ENCODE assay signal across 14 cellular contexts in the genomic region with DNA sequence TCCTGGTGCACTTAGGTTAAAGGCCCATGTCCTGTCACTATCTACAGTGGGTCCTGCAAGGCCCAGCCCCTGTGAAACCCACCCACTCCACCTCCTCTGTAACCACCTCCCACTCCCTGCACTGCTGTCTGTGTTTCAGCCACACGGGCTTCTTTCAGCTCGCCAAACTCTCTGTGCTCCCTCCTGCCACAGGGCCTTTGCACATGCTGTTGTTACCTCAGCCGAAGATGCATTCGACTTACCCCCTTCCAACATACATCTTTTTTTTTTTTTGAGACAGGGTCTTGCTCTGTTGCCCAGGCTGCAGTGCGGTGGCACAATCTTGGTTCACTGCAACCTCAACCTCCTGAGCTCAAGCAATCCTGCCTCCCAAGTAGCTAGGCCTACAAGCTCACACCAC.
DNase-seq lines count a peak whose midpoint lies in the region; ATAC-seq, FAIRE-seq and TF ChIP-seq lines count a peak whose summit lies in the region.
"Had no signal": no experiment of that assay in that cellular context is flagged by ENCODE, and none has a peak within 500 bp of the region (broad histone marks: within the 10 kb centered on the region; RNA-seq: fewer than 3 reads in every experiment).

No MANE protein-coding gene starts in this region.

- peak overlapping the region; percentile 45 for H3K27ac Mint-ChIP-seq in stimulated activated naive CD8-positive, alpha-beta T cell treated with anti-CD3 and anti-CD28 coated beads, Interleukin-15, Interleukin-2, amounts not matched to agents 100 ng/mL and 50 ng/mL, for 24 hours
- no peak overlapping the region for H3K27ac Mint-ChIP-seq in stimulated activated naive CD8-positive, alpha-beta T cell treated with anti-CD3 and anti-CD28 coated beads, Interleukin-15, amount 100 ng/mL, for 72 hours
- H3K27ac Mint-ChIP-seq in astrocyte (ENCODE audit: unreplicated experiment) (peak overlapping the region; percentile 62), neural progenitor cell (peak overlapping the region; percentile 42)
- H3K27ac Mint-ChIP-seq: CD4-positive, CD25-positive, alpha-beta regulatory T cell had no signal

- H3K36me3 Mint-ChIP-seq in stimulated activated naive CD8-positive, alpha-beta T cell treated with anti-CD3 and anti-CD28 coated beads, Interleukin-15, Interleukin-2, amounts not matched to agents 100 ng/mL and 50 ng/mL, for 24 hours (ENCODE audit: low read depth) = no peaks in the 10 kb centered on the region
- no peaks in the 10 kb centered on the region for H3K36me3 Mint-ChIP-seq in astrocyte (ENCODE audit: low read depth, unreplicated experiment)
- no peaks in the 10 kb centered on the region for H3K36me3 Mint-ChIP-seq in neural progenitor cell
- H3K36me3 Mint-ChIP-seq: CD4-positive, CD25-positive, alpha-beta regulatory T cell had no signal

- peaks cover 2% of the 10 kb centered on the region for H3K27me3 ChIP-seq in astrocyte (ENCODE audit: insufficient read depth, low read length)
- H3K27me3 ChIP-seq in neural progenitor cell = no peaks in the 10 kb centered on the region
- H3K27me3 ChIP-seq: BLaER1 treated with 17β-estradiol and CSF1 and Interleukin-3, amounts not matched to agents 10 nM and 100 nM had no signal

- H3K4me1 ChIP-seq in astrocyte (ENCODE audit: insufficient read depth, low read length) (peaks cover 3% of the 10 kb centered on the region), neural progenitor cell (no peaks in the 10 kb centered on the region)

- no peak overlapping the region for H3K4me3 Mint-ChIP-seq in stimulated activated naive CD8-positive, alpha-beta T cell treated with anti-CD3 and anti-CD28 coated beads, Interleukin-15, Interleukin-2, amounts not matched to agents 100 ng/mL and 50 ng/mL, for 24 hours
- no peak overlapping the region for H3K4me3 Mint-ChIP-seq in stimulated activated naive CD8-positive, alpha-beta T cell treated with anti-CD3 and anti-CD28 coated beads, Interleukin-15, amount 100 ng/mL, for 72 hours
- H3K4me3 Mint-ChIP-seq in astrocyte (ENCODE audit: unreplicated experiment) (no peak overlapping the region), neural progenitor cell (peak overlapping the region; percentile 63)
- H3K4me3 Mint-ChIP-seq: CD4-positive, CD25-positive, alpha-beta regulatory T cell had no signal

- H3K36me3 ChIP-seq in astrocyte (ENCODE audit: insufficient read depth, low read length) (no peaks in the 10 kb centered on the region), neural progenitor cell (no peaks in the 10 kb centered on the region)
- H3K36me3 ChIP-seq: BLaER1 treated with 17β-estradiol and CSF1 and Interleukin-3, amounts not matched to agents 10 nM and 100 nM had no signal

- H2AFZ ChIP-seq in astrocyte (ENCODE audit: low read depth, low read length) = no peak overlapping the region
- H2AFZ ChIP-seq in neural progenitor cell (replicated peaks) = no peak overlapping the region

- H3K4me2 ChIP-seq in astrocyte (ENCODE audit: low read length) (no peak overlapping the region), neural progenitor cell (no peak overlapping the region)

- ATAC-seq in stimulated activated naive CD8-positive, alpha-beta T cell treated with anti-CD3 and anti-CD28 coated beads, Interleukin-15, amount 100 ng/mL, for 72 hours = no peak
- ATAC-seq: HCT116 had no signal

- H3F3A ChIP-seq in neural progenitor cell (ENCODE audit: low read depth) = no peaks in the 10 kb centered on the region

- H3K27me3 Mint-ChIP-seq in stimulated activated naive CD8-positive, alpha-beta T cell treated with anti-CD3 and anti-CD28 coated beads, Interleukin-15, Interleukin-2, amounts not matched to agents 100 ng/mL and 50 ng/mL, for 24 hours = peaks cover 18% of the 10 kb centered on the region
- H3K27me3 Mint-ChIP-seq in stimulated activated naive CD8-positive, alpha-beta T cell treated with anti-CD3 and anti-CD28 coated beads, Interleukin-15, amount 100 ng/mL, for 72 hours = peaks cover 50% of the 10 kb centered on the region
- H3K27me3 Mint-ChIP-seq in astrocyte (ENCODE audit: low read depth, unreplicated experiment) (peaks cover 25% of the 10 kb centered on the region), neural progenitor cell (ENCODE audit: insufficient read depth, low read depth) (peaks cover 10% of the 10 kb centered on the region)

- H3K79me2 ChIP-seq in astrocyte (ENCODE audit: insufficient read depth, low read length) = no peaks in the 10 kb centered on the region
- H3K79me2 ChIP-seq in neural progenitor cell (ENCODE audit: low read depth) = no peaks in the 10 kb centered on the region

- no peak for FAIRE-seq in astrocyte (lab: Jason Lieb, UNC)
- FAIRE-seq: GM19239 had no signal

- H4K20me1 ChIP-seq in astrocyte (ENCODE audit: insufficient read depth, low read length) (no peaks in the 10 kb centered on the region), neural progenitor cell (ENCODE audit: low read depth) (no peaks in the 10 kb centered on the region)
- H4K20me1 ChIP-seq: BLaER1 treated with 17β-estradiol and CSF1 and Interleukin-3, amounts not matched to agents 10 nM and 100 nM had no signal

- H3K4me3 ChIP-seq in astrocyte (ENCODE audit: insufficient read depth, low read depth, low read length) (no peak overlapping the region), neural progenitor cell (no peak overlapping the region)
- H3K4me3 ChIP-seq: BLaER1 treated with 17β-estradiol and CSF1 and Interleukin-3, amounts not matched to agents 10 nM and 100 nM had no signal

- TF ChIP-seq CTCF in astrocyte (IDR thresholded peaks at IDR 0.05; ENCODE audit: insufficient read depth, low read depth, low read length) = no peak
- no peak for TF ChIP-seq CTCF in neural progenitor cell (IDR thresholded peaks at IDR 0.05)

- H3K9me3 ChIP-seq in astrocyte (ENCODE audit: insufficient read depth, low read depth, low read length) = no peaks in the 10 kb centered on the region
- H3K9me3 ChIP-seq in neural progenitor cell (ENCODE audit: low read depth) = no peaks in the 10 kb centered on the region

- no peak for DNase-seq in stimulated activated naive CD8-positive, alpha-beta T cell treated with anti-CD3 and anti-CD28 coated beads, Interleukin-15, amount 100 ng/mL, for 72 hours
- DNase-seq in astrocyte (ENCODE audit: low read depth) (no peak), neural progenitor cell (ENCODE audit: low spot score) (no peak), NCI-H1048 (lab: John Stamatoyannopoulos, UW) (no peak), HK-2 (ENCODE audit: unreplicated experiment) (no peak)
- DNase-seq in activated T-cell treated with anti-CD3 and anti-CD28 coated beads, Interleukin-2, amount 50 U/mL, for 48 hours = no peak
- DNase-seq: ACHN; CD4-positive, CD25-positive, alpha-beta regulatory T cell; DMS53; GF-D8 had no signal

- H3K27ac ChIP-seq in astrocyte (ENCODE audit: low read depth, low read length) (no peak overlapping the region), neural progenitor cell (no peak overlapping the region)
- H3K27ac ChIP-seq: BLaER1 treated with 17β-estradiol and CSF1 and Interleukin-3, amounts not matched to agents 10 nM and 100 nM had no signal

- H3K9ac ChIP-seq in astrocyte (ENCODE audit: low read length) = no peak overlapping the region
- H3K9ac ChIP-seq in neural progenitor cell = no peak overlapping the region
- H3K9ac ChIP-seq: BLaER1 treated with 17β-estradiol and CSF1 and Interleukin-3, amounts not matched to agents 10 nM and 100 nM had no signal

- H3K9me3 Mint-ChIP-seq in stimulated activated naive CD8-positive, alpha-beta T cell treated with anti-CD3 and anti-CD28 coated beads, Interleukin-15, Interleukin-2, amounts not matched to agents 100 ng/mL and 50 ng/mL, for 24 hours = no peaks in the 10 kb centered on the region
- H3K9me3 Mint-ChIP-seq in stimulated activated naive CD8-positive, alpha-beta T cell treated with anti-CD3 and anti-CD28 coated beads, Interleukin-15, amount 100 ng/mL, for 72 hours = no peaks in the 10 kb centered on the region
- peaks cover under 1% of the 10 kb centered on the region for H3K9me3 Mint-ChIP-seq in astrocyte (ENCODE audit: unreplicated experiment)
- H3K9me3 Mint-ChIP-seq in neural progenitor cell = no peaks in the 10 kb centered on the region

- H3K4me1 Mint-ChIP-seq in stimulated activated naive CD8-positive, alpha-beta T cell treated with anti-CD3 and anti-CD28 coated beads, Interleukin-15, Interleukin-2, amounts not matched to agents 100 ng/mL and 50 ng/mL, for 24 hours (ENCODE audit: low read depth) = no peaks in the 10 kb centered on the region
- H3K4me1 Mint-ChIP-seq in stimulated activated naive CD8-positive, alpha-beta T cell treated with anti-CD3 and anti-CD28 coated beads, Interleukin-15, amount 100 ng/mL, for 72 hours = no peaks in the 10 kb centered on the region
- H3K4me1 Mint-ChIP-seq in astrocyte (ENCODE audit: low read depth, unreplicated experiment) (peaks cover 10% of the 10 kb centered on the region), neural progenitor cell (peaks cover 28% of the 10 kb centered on the region)
- H3K4me1 Mint-ChIP-seq: CD4-positive, CD25-positive, alpha-beta regulatory T cell had no signal

Comparison
In these comparisons a context has a peak if more than half of its experiments do, and no peak if none do; other contexts are left out.
1. H3K27ac Mint-ChIP-seq: peak in stimulated activated naive CD8-positive, alpha-beta T cell treated with anti-CD3 and anti-CD28 coated beads, Interleukin-15, Interleukin-2, amounts not matched to agents 100 ng/mL and 50 ng/mL, for 24 hours (single experiment), astrocyte (single experiment) and neural progenitor cell (single experiment); none in stimulated activated naive CD8-positive, alpha-beta T cell treated with anti-CD3 and anti-CD28 coated beads, Interleukin-15, amount 100 ng/mL, for 72 hours (0 of 2).